ENCODE assay signal across 8 cellular contexts in the genomic region with DNA sequence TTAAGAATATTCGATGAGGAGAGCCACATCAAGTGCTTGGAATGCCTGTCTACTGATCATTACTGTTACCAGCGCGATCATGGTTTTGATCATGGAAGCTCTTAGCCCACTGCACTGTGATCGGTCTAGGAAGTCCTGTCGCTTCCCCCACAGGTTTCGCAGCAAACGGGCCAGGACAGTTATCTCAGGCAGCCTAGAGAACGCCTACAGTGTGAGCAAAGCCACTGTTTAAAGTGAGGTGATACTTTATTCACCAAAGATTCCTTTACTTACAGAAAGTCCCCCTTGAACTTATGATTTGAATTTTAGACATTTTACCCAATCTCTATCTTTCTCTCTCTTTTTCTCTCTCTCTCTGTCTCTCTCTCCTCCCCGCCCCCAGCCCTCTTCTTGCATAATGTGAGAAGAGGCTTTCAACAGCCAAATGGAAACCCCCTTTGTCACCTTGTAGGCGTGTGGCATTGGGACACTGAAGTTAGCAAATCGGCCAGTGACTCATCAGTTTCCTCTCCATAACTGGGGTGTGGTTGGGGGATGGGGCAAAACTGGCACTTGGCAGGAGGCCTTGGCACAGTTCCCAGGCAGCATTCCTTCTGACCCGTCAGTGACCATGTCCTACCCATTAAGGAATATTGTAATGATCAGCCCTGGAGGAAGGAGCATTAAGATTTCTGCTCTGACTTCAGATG.
DNase-seq lines count a peak whose midpoint lies in the region; ATAC-seq and TF ChIP-seq lines count a peak whose summit lies in the region.

No MANE protein-coding gene starts in this region.

- intact Hi-C loops in activated T-helper 1 cell treated with anti-CD3 and anti-CD28 coated beads, Interleukin-12 subunit alpha, Interleukin-12 subunit beta, Interleukin-2, Interleukin-4 antibody, amounts not matched to agents 30 ng/mL and 10 ng/mL and 1 ng/mL, durations not matched to agents 14 hours and 24 hours and 36 hours (cut with micrococcal nuclease) = loop anchor here (1.0 to 5.0 kb wide), 12 partner anchors 12 to 449 kb away; a partner anchor contains a TSS

- H3K4me3 ChIP-seq in Peyer's patch (no peak overlapping the region), fibroblast of the aortic adventitia (ENCODE audit: low read depth, low read length) (no peak overlapping the region), parathyroid adenoma (ENCODE audit: low read depth, low read length) (no peak overlapping the region)

- H3K4me3 Mint-ChIP-seq in activated T-helper 1 cell treated with anti-CD3 and anti-CD28 coated beads, Interleukin-12 subunit alpha, Interleukin-12 subunit beta, Interleukin-2, Interleukin-4 antibody, amounts not matched to agents 30 ng/mL and 10 ng/mL and 1 ng/mL, durations not matched to agents 14 hours and 24 hours and 36 hours = peak overlapping the region; percentile 50
- H3K4me3 Mint-ChIP-seq in type B pancreatic cell = peak overlapping the region; percentile 25

- H3K9me3 Mint-ChIP-seq in activated T-helper 1 cell treated with anti-CD3 and anti-CD28 coated beads, Interleukin-12 subunit alpha, Interleukin-12 subunit beta, Interleukin-2, Interleukin-4 antibody, amounts not matched to agents 30 ng/mL and 10 ng/mL and 1 ng/mL, durations not matched to agents 14 hours and 24 hours and 36 hours = no peaks in the 10 kb centered on the region
- no peaks in the 10 kb centered on the region for H3K9me3 Mint-ChIP-seq in type B pancreatic cell

- DNase-seq in ACHN (peak; percentile 100), Peyer's patch (peak; percentile 55 to 80 (median 64)), fibroblast of the aortic adventitia (ENCODE audit: low read depth) (peak; percentile 86), type B pancreatic cell (ENCODE audit: extremely low spot score, unreplicated experiment) (no peak)
- peak; percentile 82 for DNase-seq in activated T-helper 1 cell treated with anti-CD3 and anti-CD28 coated beads, Interleukin-12 subunit alpha, Interleukin-12 subunit beta, Interleukin-2, Interleukin-4 antibody, amounts not matched to agents 30 ng/mL and 10 ng/mL and 1 ng/mL, durations not matched to agents 14 hours and 24 hours and 36 hours (ENCODE audit: low spot score)

- peak overlapping the region; percentile 38 for H3K4me2 ChIP-seq in parathyroid adenoma (ENCODE audit: low read length)

- peaks cover 6 to 43% (median 28%) of the 10 kb centered on the region in 4 donors for H3K4me1 ChIP-seq in Peyer's patch
- H3K4me1 ChIP-seq in parathyroid adenoma = peaks cover 8% of the 10 kb centered on the region

- no peak overlapping the region for H3K9ac ChIP-seq in parathyroid adenoma

- H3K4me1 Mint-ChIP-seq in activated T-helper 1 cell treated with anti-CD3 and anti-CD28 coated beads, Interleukin-12 subunit alpha, Interleukin-12 subunit beta, Interleukin-2, Interleukin-4 antibody, amounts not matched to agents 30 ng/mL and 10 ng/mL and 1 ng/mL, durations not matched to agents 14 hours and 24 hours and 36 hours (ENCODE audit: low read depth) = peaks cover 82% of the 10 kb centered on the region
- peaks cover 55% of the 10 kb centered on the region for H3K4me1 Mint-ChIP-seq in type B pancreatic cell (ENCODE audit: unreplicated experiment)

- H3K36me3 ChIP-seq in Peyer's patch (no peaks in the 10 kb centered on the region), parathyroid adenoma (ENCODE audit: control insufficient read depth, insufficient read depth, low read length) (no peaks in the 10 kb centered on the region)

- in situ Hi-C loops in ACHN (cut with HindIII; ENCODE audit: low pct_ligation_motif_present, low pct_unique_long_range_greater_than_20kb, low sequenced_read_pairs) = no loop called here

- no peaks in the 10 kb centered on the region for H3K27me3 Mint-ChIP-seq in activated T-helper 1 cell treated with anti-CD3 and anti-CD28 coated beads, Interleukin-12 subunit alpha, Interleukin-12 subunit beta, Interleukin-2, Interleukin-4 antibody, amounts not matched to agents 30 ng/mL and 10 ng/mL and 1 ng/mL, durations not matched to agents 14 hours and 24 hours and 36 hours (ENCODE audit: insufficient read depth)
- H3K27me3 Mint-ChIP-seq in type B pancreatic cell = no peaks in the 10 kb centered on the region

- H2AFZ ChIP-seq in parathyroid adenoma = no peak overlapping the region

- no peaks in the 10 kb centered on the region for H3K9me3 ChIP-seq in Peyer's patch
- no peaks in the 10 kb centered on the region for H3K9me3 ChIP-seq in parathyroid adenoma (ENCODE audit: control insufficient read depth, low read length)

- H3K27me3 ChIP-seq in Peyer's patch = no peaks in the 10 kb centered on the region
- H3K27me3 ChIP-seq in parathyroid adenoma (ENCODE audit: control insufficient read depth, insufficient read depth, low read length) = no peaks in the 10 kb centered on the region

- TF ChIP-seq POLR2A in Peyer's patch (IDR thresholded peaks at IDR 0.05) = no peak

- H3K27ac ChIP-seq in Peyer's patch = peak overlapping the region in 2 of 4 donors; percentile 17 to 27
- no peak overlapping the region for H3K27ac ChIP-seq in parathyroid adenoma

- peaks cover 13% of the 10 kb centered on the region for H3K36me3 Mint-ChIP-seq in activated T-helper 1 cell treated with anti-CD3 and anti-CD28 coated beads, Interleukin-12 subunit alpha, Interleukin-12 subunit beta, Interleukin-2, Interleukin-4 antibody, amounts not matched to agents 30 ng/mL and 10 ng/mL and 1 ng/mL, durations not matched to agents 14 hours and 24 hours and 36 hours (ENCODE audit: low read depth)
- H3K36me3 Mint-ChIP-seq in type B pancreatic cell = no peaks in the 10 kb centered on the region

- TF ChIP-seq CTCF in Peyer's patch (IDR thresholded peaks at IDR 0.05) (no peak), fibroblast of the aortic adventitia (IDR thresholded peaks at IDR 0.05; ENCODE audit: insufficient read depth, low read length) (no peak), parathyroid adenoma (IDR thresholded peaks at IDR 0.05) (no peak), type B pancreatic cell (conservative IDR thresholded peaks at IDR 0.05) (no peak)

- H3K27ac Mint-ChIP-seq in activated T-helper 1 cell treated with anti-CD3 and anti-CD28 coated beads, Interleukin-12 subunit alpha, Interleukin-12 subunit beta, Interleukin-2, Interleukin-4 antibody, amounts not matched to agents 30 ng/mL and 10 ng/mL and 1 ng/mL, durations not matched to agents 14 hours and 24 hours and 36 hours = peak overlapping the region; percentile 91
- H3K27ac Mint-ChIP-seq in type B pancreatic cell = peak overlapping the region; percentile 73

- ATAC-seq in GM18867 (IDR thresholded peaks at IDR 0.05; ENCODE audit: unreplicated experiment) = peak; percentile 76
- peak; percentile 57 for ATAC-seq in HG03066 (IDR thresholded peaks at IDR 0.05; ENCODE audit: low read depth, unreplicated experiment)

- no peaks in the 10 kb centered on the region for H3K79me2 ChIP-seq in parathyroid adenoma
